Comparison of ENCODE assay signal across 8 cellular contexts in genomic region chr19:41928754-41929535, GRCh38. TPM values are rescaled to one million over a fixed set of nuclear protein-coding genes. Genes with fewer than 3 reads are reported as not detected.
A peak's percentile ranks its signal among the peaks of the same experiment; 100 is the strongest.
DNase-seq lines count a peak whose midpoint lies in the region; ATAC-seq, FAIRE-seq and TF ChIP-seq lines count a peak whose summit lies in the region.

No MANE protein-coding gene starts in this region.

- H3K4me1 Mint-ChIP-seq in activated naive CD8-positive, alpha-beta T cell treated with anti-CD3 and anti-CD28 coated beads, Interleukin-2, amount 50 U/mL, for 24 hours, result peaks cover 30% of the 10 kb centered on the region

- DNase-seq in AG10803 (ENCODE audit: low read depth), result no peak
- no peak for DNase-seq in HTR-8/SVneo (ENCODE audit: insufficient read length, low spot score)
- DNase-seq in activated naive CD8-positive, alpha-beta T cell treated with anti-CD3 and anti-CD28 coated beads, Interleukin-2, amount 50 U/mL, for 24 hours, result no peak
- peak; percentile 53 to 62 (median 60) for DNase-seq in mucosa of descending colon

- no peaks in the 10 kb centered on the region for H3K9me3 ChIP-seq in mucosa of descending colon

- no peaks in the 10 kb centered on the region for H3K36me3 ChIP-seq in mucosa of descending colon (ENCODE audit: low read depth)

- peaks cover 17% of the 10 kb centered on the region for H3K4me1 ChIP-seq in mucosa of descending colon (ENCODE audit: low read depth)

- FAIRE-seq in HTR-8/SVneo (lab: Jason Lieb, UNC), result peak; percentile 85

- peak overlapping the region; percentile 23 for H3K4me3 ChIP-seq in AG10803 (ENCODE audit: low read length)
- H3K4me3 ChIP-seq in mucosa of descending colon, result no peak overlapping the region

- intact Hi-C loops in mucosa of descending colon (cut with DNase I, micrococcal nuclease), result no loop called here

- no peaks in the 10 kb centered on the region for H3K9me3 Mint-ChIP-seq in activated naive CD8-positive, alpha-beta T cell treated with anti-CD3 and anti-CD28 coated beads, Interleukin-2, amount 50 U/mL, for 24 hours

- peak overlapping the region; percentile 80 for H3K4me3 Mint-ChIP-seq in activated naive CD8-positive, alpha-beta T cell treated with anti-CD3 and anti-CD28 coated beads, Interleukin-2, amount 50 U/mL, for 24 hours

- TF ChIP-seq CTCF in AG10803 (conservative IDR thresholded peaks at IDR 0.05; ENCODE audit: low read length) (no peak), mucosa of descending colon (IDR thresholded peaks at IDR 0.05) (no peak)

- ATAC-seq in activated naive CD8-positive, alpha-beta T cell treated with anti-CD3 and anti-CD28 coated beads, Interleukin-2, amount 50 U/mL, for 24 hours, result peak; percentile 41
- peak; percentile 79 for ATAC-seq in mucosa of descending colon
- no peak for ATAC-seq in GM21381 (IDR thresholded peaks at IDR 0.05; ENCODE audit: unreplicated experiment)
- no peak for ATAC-seq in HG02870 (IDR thresholded peaks at IDR 0.05; ENCODE audit: unreplicated experiment)
- ATAC-seq in HG02588 (IDR thresholded peaks at IDR 0.05; ENCODE audit: unreplicated experiment), result no peak
- no peak for ATAC-seq in GM18517 (IDR thresholded peaks at IDR 0.05; ENCODE audit: unreplicated experiment)

- peak overlapping the region; percentile 68 for H3K27ac Mint-ChIP-seq in activated naive CD8-positive, alpha-beta T cell treated with anti-CD3 and anti-CD28 coated beads, Interleukin-2, amount 50 U/mL, for 24 hours

- H3K36me3 Mint-ChIP-seq in activated naive CD8-positive, alpha-beta T cell treated with anti-CD3 and anti-CD28 coated beads, Interleukin-2, amount 50 U/mL, for 24 hours (ENCODE audit: low read depth), result no peaks in the 10 kb centered on the region

- peaks cover 9% of the 10 kb centered on the region for H3K27me3 Mint-ChIP-seq in activated naive CD8-positive, alpha-beta T cell treated with anti-CD3 and anti-CD28 coated beads, Interleukin-2, amount 50 U/mL, for 24 hours

RNA-seq across cellular contexts. Expression of gene ERFL, which starts 0.7 kb away (rescaled TPM):
- 1 to 10 TPM in 1 of 3 donors, under 1 TPM in 2; 0.70 to 1.1 (median 0.98) TPM for total RNA-seq in mucosa of descending colon

RNA-seq across cellular contexts. Expression of gene RABAC1, which starts 30.2 kb away (rescaled TPM):
- 100 to 1,000 TPM; 150 to 160 (median 152) TPM for total RNA-seq in mucosa of descending colon

RNA-seq across cellular contexts. Expression of gene ARHGEF1, which starts 46.0 kb away (rescaled TPM):
- 100 to 1,000 TPM in 1 of 3 donors, 10 to 100 TPM in 2; 84.9 to 125 (median 92.3) TPM for total RNA-seq in mucosa of descending colon

RNA-seq across cellular contexts. Expression of gene CD79A, which starts 51.9 kb away (rescaled TPM):
- total RNA-seq in mucosa of descending colon, result 1 to 10 TPM; 2.7 to 7.3 (median 3.9) TPM

Comparison
In these comparisons a context has a peak if more than half of its experiments do, and no peak if none do; other contexts are left out.
1. DNase-seq: peak in mucosa of descending colon (3 of 3); none in AG10803 (single experiment), HTR-8/SVneo (single experiment) and activated naive CD8-positive, alpha-beta T cell treated with anti-CD3 and anti-CD28 coated beads, Interleukin-2, amount 50 U/mL, for 24 hours (single experiment).
2. ATAC-seq: peak in activated naive CD8-positive, alpha-beta T cell treated with anti-CD3 and anti-CD28 coated beads, Interleukin-2, amount 50 U/mL, for 24 hours (single experiment) and mucosa of descending colon (single experiment); none in GM21381 (single experiment), HG02870 (single experiment), HG02588 (single experiment) and GM18517 (single experiment).